10 cellular contexts compared by ENCODE assay signal in genomic region chr7:150631084-150631824, GRCh38. TPM values are rescaled to one million over a fixed set of nuclear protein-coding genes. Genes with fewer than 3 reads are reported as not detected.
DNase-seq lines count a peak whose midpoint lies in the region; ATAC-seq and TF ChIP-seq lines count a peak whose summit lies in the region.
"Had no signal": no experiment of that assay in that cellular context is flagged by ENCODE, and none has a peak within 500 bp of the region (broad histone marks: within the 10 kb centered on the region; RNA-seq: fewer than 3 reads in every experiment).

No MANE protein-coding gene starts in this region.

- POLR2A ChIA-PET in SK-N-SH (lab: Yijun Ruan, JAX) = no interaction called here

- no peak overlapping the region for H2AFZ ChIP-seq in SK-N-SH (ENCODE audit: low read depth)

- peak overlapping the region in 1 of 2 donors; percentile 79 for H3K27ac ChIP-seq in coronary artery
- H3K27ac ChIP-seq in SK-N-SH (ENCODE audit: low read depth in 2 of 2, low read length in 1 of 2) = no peak overlapping the region

- no peaks in the 10 kb centered on the region for H3K79me2 ChIP-seq in SK-N-SH (ENCODE audit: insufficient read depth)

- 10% methylated on average over 8 of the region's 8 CpGs for WGBS in SK-N-SH (ENCODE audit: low lambda C conversion rate)

- TF ChIP-seq EP300 in SK-N-SH (IDR thresholded peaks at IDR 0.05; ENCODE audit: borderline replicate concordance in 1 of 2, low read depth in 1 of 2, low read length in 1 of 2) = no peak

- H3K27me3 ChIP-seq in GM06990 (replicated peaks; ENCODE audit: control insufficient read depth, insufficient read depth, low read length) = no peaks in the 10 kb centered on the region
- no peaks in the 10 kb centered on the region for H3K27me3 ChIP-seq in SK-N-SH (ENCODE audit: insufficient read depth)

- TF ChIP-seq CTCF in GM06990 (IDR thresholded peaks at IDR 0.05; ENCODE audit: insufficient read depth, low read length, poor library complexity, severe bottlenecking) = no peak
- TF ChIP-seq CTCF in coronary artery (IDR thresholded peaks at IDR 0.05) = no peak
- TF ChIP-seq CTCF in SK-N-SH (IDR thresholded peaks at IDR 0.05) = no peak

- no peaks in the 10 kb centered on the region for H3F3A ChIP-seq in SK-N-SH (replicated peaks; ENCODE audit: insufficient read depth)

- in situ Hi-C loops in G401 (cut with HindIII; ENCODE audit: low sequenced_read_pairs) = no loop called here

- H4K20me1 ChIP-seq in SK-N-SH (ENCODE audit: insufficient read depth) = no peaks in the 10 kb centered on the region

- no peaks in the 10 kb centered on the region for H3K4me1 ChIP-seq in SK-N-SH (ENCODE audit: control insufficient read depth in 1 of 2, insufficient read depth in 2 of 2, low read depth in 1 of 2, low read length in 1 of 2)

- H3K36me3 ChIP-seq in GM06990 (ENCODE audit: control insufficient read depth, insufficient read depth, low read length) (peaks cover 10% of the 10 kb centered on the region), SK-N-SH (replicated peaks in 1 of 2; ENCODE audit: control insufficient read depth in 1 of 2, insufficient read depth in 2 of 2, low read length in 1 of 2) (no peaks in the 10 kb centered on the region)

- DNase-seq in GM06990 (ENCODE audit: extremely low read depth, insufficient read length) = no peak
- peak; percentile 6 for DNase-seq in T-helper 22 cell (ENCODE audit: low read depth)
- no peak for DNase-seq in coronary artery (ENCODE audit: low spot score)
- peak; percentile 21 to 26 for DNase-seq in stimulated activated CD4-positive, alpha-beta T cell treated with anti-CD3 and anti-CD28 coated beads, Interleukin-12 subunit alpha, Interleukin-12 subunit beta, amount 100 ng/mL, for 24 hours (ENCODE audit: low read depth in 2 of 2)
- DNase-seq in SK-N-SH = no peak
- no peak for DNase-seq in G401 (ENCODE audit: low spot score)
- DNase-seq in NCI-H82 (lab: John Stamatoyannopoulos, UW) = no peak
- DNase-seq: DMS53 had no signal

- no peaks in the 10 kb centered on the region for H3K9me3 ChIP-seq in SK-N-SH

- H3K4me3 ChIP-seq in GM06990 (replicated peaks; ENCODE audit: low read depth, low read length) (peak overlapping the region; percentile 67), coronary artery (peak overlapping the region; percentile 66), SK-N-SH (ENCODE audit: low read depth in 2 of 2, low read length in 1 of 2) (no peak overlapping the region)
- H3K4me3 ChIP-seq: K562 had no signal

- no peak for ATAC-seq in GM21786 (IDR thresholded peaks at IDR 0.05; ENCODE audit: unreplicated experiment)

- no peak overlapping the region; the same call in 1 of the 2 replicates for H3K4me2 ChIP-seq in SK-N-SH

- TF ChIP-seq RAD21 in SK-N-SH (IDR thresholded peaks at IDR 0.05; ENCODE audit: low read length) = no peak

- no peaks in the 10 kb centered on the region for H3K9me2 ChIP-seq in SK-N-SH

- no peak overlapping the region for H3K9ac ChIP-seq in SK-N-SH

- CTCF ChIA-PET in SK-N-SH (lab: Yijun Ruan, JAX) = no interaction called here

TF ChIP-seq in SK-N-SH, 30 proteins besides CTCF, POLR2A, EP300 and RAD21:
- TF ChIP-seq ZBTB33 (IDR thresholded peaks at IDR 0.05; ENCODE audit: borderline replicate concordance, low read depth) (no peak), SMC3 (IDR thresholded peaks at IDR 0.05; ENCODE audit: low read depth, low read length) (no peak), YY1 (IDR thresholded peaks at IDR 0.05; ENCODE audit: low read depth) (no peak), TEAD4 (IDR thresholded peaks at IDR 0.05; ENCODE audit: borderline replicate concordance, insufficient read depth) (no peak), PBX3 (IDR thresholded peaks at IDR 0.05) (no peak), FOXJ3 (CRISPR knock-in tag; IDR thresholded peaks at IDR 0.05) (no peak), REST (IDR thresholded peaks at IDR 0.05; ENCODE audit: low read depth, low read length) (no peak), FOSL2 (IDR thresholded peaks at IDR 0.05; ENCODE audit: borderline replicate concordance, low read depth) (no peak), TAF1 (IDR thresholded peaks at IDR 0.05; ENCODE audit: borderline replicate concordance, low read depth, low read length) (no peak), MAX (IDR thresholded peaks at IDR 0.05; ENCODE audit: low read depth) (no peak), RXRA (IDR thresholded peaks at IDR 0.05; ENCODE audit: borderline replicate concordance, low read depth) (no peak), ELF1 (IDR thresholded peaks at IDR 0.05) (no peak), MEF2A (IDR thresholded peaks at IDR 0.05; ENCODE audit: borderline replicate concordance, low read depth) (no peak)
TF ChIP-seq in SK-N-SH: peak in this region for 0.

RNA-seq across cellular contexts. Expression of gene GIMAP6, which starts 0.9 kb away (rescaled TPM):
- 0.03 and 0.05 TPM in 2 replicates for polyA plus RNA-seq in SK-N-SH (2012; rRNA removed)
- polyA plus RNA-seq in SK-N-SH (2012; cell fraction: cytosol; rRNA removed) = 0.01 TPM in 2 replicates
- polyA plus RNA-seq in SK-N-SH (2012; cell fraction: nucleus; rRNA removed) = 0.02 and 0.04 TPM in 2 replicates
- total RNA-seq in G401 (2014; rRNA removed; shearing (Covaris generic)) = not detected in 2 replicates

RNA-seq across cellular contexts. Expression of gene GIMAP2, which starts 54.3 kb away (rescaled TPM):
- polyA plus RNA-seq in SK-N-SH (2012; rRNA removed) = 4.1 and 5.7 TPM in 2 replicates
- polyA plus RNA-seq in SK-N-SH (2012; cell fraction: cytosol; rRNA removed) = 4.4 and 4.5 TPM in 2 replicates
- polyA plus RNA-seq in SK-N-SH (2012; cell fraction: nucleus; rRNA removed) = 2.2 and 4.0 TPM in 2 replicates
- not detected in 2 replicates for total RNA-seq in G401 (2014; rRNA removed; shearing (Covaris generic))

Comparison
In these comparisons a context has a peak if more than half of its experiments do, and no peak if none do; other contexts are left out.
1. DNase-seq: peak in T-helper 22 cell (single experiment) and stimulated activated CD4-positive, alpha-beta T cell treated with anti-CD3 and anti-CD28 coated beads, Interleukin-12 subunit alpha, Interleukin-12 subunit beta, amount 100 ng/mL, for 24 hours (2 of 2); none in GM06990 (single experiment), coronary artery (single experiment), SK-N-SH (single experiment), G401 (single experiment) and NCI-H82 (single experiment).
2. H3K4me3 ChIP-seq: peak in GM06990 (single experiment) and coronary artery (single experiment); none in SK-N-SH (0 of 2).